ENCODE assay signal across 1 cellular context in the genomic region with DNA sequence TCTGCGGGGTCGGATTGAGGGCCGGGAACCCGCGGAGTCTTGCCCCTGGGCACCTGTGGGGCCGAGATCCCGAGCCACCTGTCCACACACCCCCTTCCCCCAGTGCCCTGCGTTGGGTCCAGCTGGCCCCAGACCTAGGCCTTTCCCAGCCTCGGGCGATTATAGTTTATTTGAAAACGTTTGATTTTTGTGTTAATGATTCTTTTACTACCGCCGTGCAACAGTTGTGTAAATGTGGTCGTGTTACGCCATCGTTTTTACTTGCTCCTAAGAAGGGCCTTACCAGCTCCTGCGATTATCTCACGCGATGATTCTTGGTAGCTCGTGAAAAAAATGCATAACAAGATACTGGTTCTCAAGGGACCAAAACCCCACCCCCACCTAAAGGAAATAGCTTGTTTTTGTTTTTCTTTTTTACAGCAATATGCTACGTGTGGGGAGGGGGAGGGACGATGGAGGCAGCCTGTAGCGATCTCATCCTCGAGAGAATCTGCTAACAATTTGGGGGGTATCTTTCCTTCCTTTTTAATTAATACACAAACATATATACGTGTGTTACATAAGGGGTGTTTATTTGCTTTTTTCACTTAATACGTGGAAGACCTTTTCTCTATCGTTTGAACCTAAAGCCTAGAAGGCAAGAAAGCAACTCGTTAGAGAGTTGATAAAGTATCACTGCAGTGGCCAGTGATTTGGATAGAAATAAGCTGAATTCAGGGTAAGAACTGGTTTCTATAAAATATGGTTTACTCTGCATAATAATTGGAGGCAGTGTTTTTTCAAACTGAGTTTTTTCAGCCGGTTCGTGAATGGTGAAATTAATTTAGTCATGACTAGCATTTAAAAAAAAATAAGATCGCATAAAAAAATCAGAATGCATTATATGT.
TF ChIP-seq lines count a peak whose summit lies in the region.

No MANE protein-coding gene starts in this region.

TF ChIP-seq in HEK293, 187 proteins besides CTCF, POLR2A, EP300 and RAD21 (continued from another document):
- TF ChIP-seq, protein P1, sequence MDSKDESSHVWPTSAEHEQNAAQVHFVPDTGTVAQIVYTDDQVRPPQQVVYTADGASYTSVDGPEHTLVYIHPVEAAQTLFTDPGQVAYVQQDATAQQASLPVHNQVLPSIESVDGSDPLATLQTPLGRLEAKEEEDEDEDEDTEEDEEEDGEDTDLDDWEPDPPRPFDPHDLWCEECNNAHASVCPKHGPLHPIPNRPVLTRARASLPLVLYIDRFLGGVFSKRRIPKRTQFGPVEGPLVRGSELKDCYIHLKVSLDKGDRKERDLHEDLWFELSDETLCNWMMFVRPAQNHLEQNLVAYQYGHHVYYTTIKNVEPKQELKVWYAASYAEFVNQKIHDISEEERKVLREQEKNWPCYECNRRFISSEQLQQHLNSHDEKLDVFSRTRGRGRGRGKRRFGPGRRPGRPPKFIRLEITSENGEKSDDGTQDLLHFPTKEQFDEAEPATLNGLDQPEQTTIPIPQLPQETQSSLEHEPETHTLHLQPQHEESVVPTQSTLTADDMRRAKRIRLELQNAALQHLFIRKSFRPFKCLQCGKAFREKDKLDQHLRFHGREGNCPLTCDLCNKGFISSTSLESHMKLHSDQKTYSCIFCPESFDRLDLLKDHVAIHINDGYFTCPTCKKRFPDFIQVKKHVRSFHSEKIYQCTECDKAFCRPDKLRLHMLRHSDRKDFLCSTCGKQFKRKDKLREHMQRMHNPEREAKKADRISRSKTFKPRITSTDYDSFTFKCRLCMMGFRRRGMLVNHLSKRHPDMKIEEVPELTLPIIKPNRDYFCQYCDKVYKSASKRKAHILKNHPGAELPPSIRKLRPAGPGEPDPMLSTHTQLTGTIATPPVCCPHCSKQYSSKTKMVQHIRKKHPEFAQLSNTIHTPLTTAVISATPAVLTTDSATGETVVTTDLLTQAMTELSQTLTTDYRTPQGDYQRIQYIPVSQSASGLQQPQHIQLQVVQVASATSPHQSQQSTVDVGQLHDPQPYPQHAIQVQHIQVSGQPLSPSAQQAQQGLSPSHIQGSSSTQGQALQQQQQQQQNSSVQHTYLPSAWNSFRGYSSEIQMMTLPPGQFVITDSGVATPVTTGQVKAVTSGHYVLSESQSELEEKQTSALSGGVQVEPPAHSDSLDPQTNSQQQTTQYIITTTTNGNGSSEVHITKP (tag by site-specific recombination; IDR thresholded peaks at IDR 0.05): 0 out of 2 replicates have a peak, but pooled peaks have one; percentile 13
- peak; percentile 48 for TF ChIP-seq ZNF600 (tag by site-specific recombination; IDR thresholded peaks at IDR 0.05)
- TF ChIP-seq, protein P2, sequence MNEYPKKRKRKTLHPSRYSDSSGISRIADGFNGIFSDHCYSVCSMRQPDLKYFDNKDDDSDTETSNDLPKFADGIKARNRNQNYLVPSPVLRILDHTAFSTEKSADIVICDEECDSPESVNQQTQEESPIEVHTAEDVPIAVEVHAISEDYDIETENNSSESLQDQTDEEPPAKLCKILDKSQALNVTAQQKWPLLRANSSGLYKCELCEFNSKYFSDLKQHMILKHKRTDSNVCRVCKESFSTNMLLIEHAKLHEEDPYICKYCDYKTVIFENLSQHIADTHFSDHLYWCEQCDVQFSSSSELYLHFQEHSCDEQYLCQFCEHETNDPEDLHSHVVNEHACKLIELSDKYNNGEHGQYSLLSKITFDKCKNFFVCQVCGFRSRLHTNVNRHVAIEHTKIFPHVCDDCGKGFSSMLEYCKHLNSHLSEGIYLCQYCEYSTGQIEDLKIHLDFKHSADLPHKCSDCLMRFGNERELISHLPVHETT (tag by site-specific recombination; IDR thresholded peaks at IDR 0.05): no peak
- peak; percentile 65; the same call in 1 of the 2 replicates for TF ChIP-seq TRIM28 (IDR thresholded peaks at IDR 0.05; ENCODE audit: borderline replicate concordance, low read length)
- TF ChIP-seq, protein P3, sequence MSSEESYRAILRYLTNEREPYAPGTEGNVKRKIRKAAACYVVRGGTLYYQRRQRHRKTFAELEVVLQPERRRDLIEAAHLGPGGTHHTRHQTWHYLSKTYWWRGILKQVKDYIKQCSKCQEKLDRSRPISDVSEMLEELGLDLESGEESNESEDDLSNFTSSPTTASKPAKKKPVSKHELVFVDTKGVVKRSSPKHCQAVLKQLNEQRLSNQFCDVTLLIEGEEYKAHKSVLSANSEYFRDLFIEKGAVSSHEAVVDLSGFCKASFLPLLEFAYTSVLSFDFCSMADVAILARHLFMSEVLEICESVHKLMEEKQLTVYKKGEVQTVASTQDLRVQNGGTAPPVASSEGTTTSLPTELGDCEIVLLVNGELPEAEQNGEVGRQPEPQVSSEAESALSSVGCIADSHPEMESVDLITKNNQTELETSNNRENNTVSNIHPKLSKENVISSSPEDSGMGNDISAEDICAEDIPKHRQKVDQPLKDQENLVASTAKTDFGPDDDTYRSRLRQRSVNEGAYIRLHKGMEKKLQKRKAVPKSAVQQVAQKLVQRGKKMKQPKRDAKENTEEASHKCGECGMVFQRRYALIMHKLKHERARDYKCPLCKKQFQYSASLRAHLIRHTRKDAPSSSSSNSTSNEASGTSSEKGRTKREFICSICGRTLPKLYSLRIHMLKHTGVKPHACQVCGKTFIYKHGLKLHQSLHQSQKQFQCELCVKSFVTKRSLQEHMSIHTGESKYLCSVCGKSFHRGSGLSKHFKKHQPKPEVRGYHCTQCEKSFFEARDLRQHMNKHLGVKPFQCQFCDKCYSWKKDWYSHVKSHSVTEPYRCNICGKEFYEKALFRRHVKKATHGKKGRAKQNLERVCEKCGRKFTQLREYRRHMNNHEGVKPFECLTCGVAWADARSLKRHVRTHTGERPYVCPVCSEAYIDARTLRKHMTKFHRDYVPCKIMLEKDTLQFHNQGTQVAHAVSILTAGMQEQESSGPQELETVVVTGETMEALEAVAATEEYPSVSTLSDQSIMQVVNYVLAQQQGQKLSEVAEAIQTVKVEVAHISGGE (tag by site-specific recombination; conservative IDR thresholded peaks at IDR 0.05; ENCODE audit: low read depth): no peak
- no peak for TF ChIP-seq ZNF596 (tag by site-specific recombination; IDR thresholded peaks at IDR 0.05)
- TF ChIP-seq ZNF561 (tag by site-specific recombination; IDR thresholded peaks at IDR 0.05; ENCODE audit: borderline replicate concordance): no peak
- TF ChIP-seq ZNF302 (tag by site-specific recombination; IDR thresholded peaks at IDR 0.05; ENCODE audit: low read depth): no peak
- no peak for TF ChIP-seq ZNF664 (tag by site-specific recombination; IDR thresholded peaks at IDR 0.05)
- peak; percentile 40; the same call in 1 of the 2 replicates for TF ChIP-seq KLF10 (tag by site-specific recombination; IDR thresholded peaks at IDR 0.05)
